16 cellular contexts compared by ENCODE assay signal in the genomic region with DNA sequence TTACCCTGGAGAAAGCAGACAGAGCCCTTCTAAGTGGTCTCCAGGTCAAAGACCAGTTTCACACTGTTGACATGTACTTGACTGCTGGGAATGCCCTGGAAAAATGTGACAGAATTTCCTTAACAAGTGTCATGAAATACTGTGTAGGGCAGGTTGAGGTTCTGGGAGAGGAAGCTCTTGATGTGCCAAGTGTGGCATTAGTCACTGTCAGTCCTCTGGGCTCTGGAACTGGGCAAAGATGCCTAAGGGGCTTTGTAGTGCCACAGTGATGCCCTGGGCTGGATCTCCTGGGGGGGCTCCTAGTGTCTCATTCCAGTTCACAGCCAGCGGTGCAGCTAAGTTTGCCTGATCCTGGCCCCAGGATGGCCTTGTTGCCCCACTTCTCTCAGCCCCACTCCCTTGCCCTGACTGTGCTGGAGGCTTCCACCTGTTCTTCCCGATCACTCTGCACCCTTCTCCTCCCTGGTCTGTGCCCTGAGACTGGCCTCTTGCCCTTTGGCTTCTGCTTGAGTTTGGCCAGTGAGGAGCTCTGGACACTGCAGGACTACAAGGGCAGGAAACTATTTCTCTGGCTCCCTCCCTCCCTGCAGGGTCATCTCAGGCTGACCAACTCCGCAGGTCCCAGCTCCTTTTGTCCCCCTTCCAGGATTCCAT. TPM values are rescaled to one million over a fixed set of nuclear protein-coding genes. Genes with fewer than 3 reads are reported as not detected.
A peak's percentile ranks its signal among the peaks of the same experiment; 100 is the strongest.
DNase-seq lines count a peak whose midpoint lies in the region; ATAC-seq and TF ChIP-seq lines count a peak whose summit lies in the region.
"Had no signal": no experiment of that assay in that cellular context is flagged by ENCODE, and none has a peak within 500 bp of the region (broad histone marks: within the 10 kb centered on the region; RNA-seq: fewer than 3 reads in every experiment).

No MANE protein-coding gene starts in this region.

- no peak for TF ChIP-seq POLR2A in suprapubic skin (IDR thresholded peaks at IDR 0.05)

- peak; percentile 52 for ATAC-seq in left lobe of liver
- peak in 3 of 4 donors; percentile 85 to 97 (median 92) for ATAC-seq in psoas muscle
- no peak for ATAC-seq in HG03439 (IDR thresholded peaks at IDR 0.05; ENCODE audit: unreplicated experiment)
- ATAC-seq: A549; CD8-positive, alpha-beta T cell had no signal

- H3K36me3 ChIP-seq in MG63 (no peaks in the 10 kb centered on the region), psoas muscle (ENCODE audit: insufficient read depth in 1 of 2, low read depth in 1 of 2) (no peaks in the 10 kb centered on the region), suprapubic skin (no peaks in the 10 kb centered on the region)
- H3K36me3 ChIP-seq: BE2C, HAP-1 had no signal

- H3K27me3 ChIP-seq in MG63 (no peaks in the 10 kb centered on the region), psoas muscle (ENCODE audit: insufficient read depth in 3 of 3, low read length in 2 of 3) (no peaks in the 10 kb centered on the region), suprapubic skin (no peaks in the 10 kb centered on the region)
- H3K27me3 ChIP-seq: BE2C had no signal

- peak overlapping the region; percentile 46 for H3K27ac ChIP-seq in psoas muscle
- no peak overlapping the region for H3K27ac ChIP-seq in suprapubic skin
- H3K27ac ChIP-seq: A549 had no signal

- no peak for TF ChIP-seq EP300 in suprapubic skin (IDR thresholded peaks at IDR 0.05)

- H3K9me3 ChIP-seq in MG63 (no peaks in the 10 kb centered on the region), psoas muscle (no peaks in the 10 kb centered on the region), suprapubic skin (no peaks in the 10 kb centered on the region)
- H3K9me3 ChIP-seq: A549, BE2C, HAP-1 had no signal

- H3K4me1 ChIP-seq in psoas muscle: no peaks in the 10 kb centered on the region
- H3K4me1 ChIP-seq in suprapubic skin: no peaks in the 10 kb centered on the region
- H3K4me1 ChIP-seq: A549 had no signal

- 21 to 35% (median 33%) methylated on average over 3 of the region's 3 CpGs for WGBS in psoas muscle, 3 donors
- 73% methylated on average over 1 of the region's 3 CpGs for WGBS in suprapubic skin

- TF ChIP-seq CTCF in psoas muscle (IDR thresholded peaks at IDR 0.05) (no peak), suprapubic skin (IDR thresholded peaks at IDR 0.05) (no peak)

- no peak overlapping the region for H3K4me3 ChIP-seq in MG63
- H3K4me3 ChIP-seq in psoas muscle: no peak overlapping the region
- no peak overlapping the region for H3K4me3 ChIP-seq in suprapubic skin
- H3K4me3 ChIP-seq: A549, HAP-1 had no signal

- intact Hi-C loops in psoas muscle (cut with DNase I): no loop called here

- DNase-seq in MG63 (peak; percentile 4), left lobe of liver (ENCODE audit: low spot score) (no peak), psoas muscle (peak in 1 of 2 donors; percentile 79), suprapubic skin (ENCODE audit: low spot score in 2 of 2) (no peak), dermis blood vessel endothelial cell (no peak)
- DNase-seq: BE2C; CD8-positive, alpha-beta T cell; COR-L47; DMS153; DMS79 treated with DMSO at 0.1 percent for 48 hours; GOT3 had no signal

RNA-seq across cellular contexts. Expression of a gene that starts 27.0 kb away (rescaled TPM):
- not detected in 2 replicates for total RNA-seq in MG63 (2014; rRNA removed; shearing (Covaris generic); ENCODE audit: low replicate concordance)
- total RNA-seq in left lobe of liver (2.1 TPM), psoas muscle (1 to 10 TPM; 1.5 to 2.5 (median 2.1) TPM), suprapubic skin (1 to 10 TPM in 2 of 4 donors, under 1 TPM in 2; 0.30 to 5.2 (median 1.1) TPM), dermis blood vessel endothelial cell (139 and 228 TPM in 2 replicates)
- polyA plus RNA-seq in psoas muscle: 1 to 10 TPM; 1.1 to 1.6 (median 1.3) TPM
- total RNA-seq: CD8-positive, alpha-beta T cell; HT1080 had no signal
- polyA plus RNA-seq: A549, AG04450 had no signal

Comparison
In these comparisons a context has a peak if more than half of its experiments do, and no peak if none do; other contexts are left out.
1. RNA of a gene that starts 27.0 kb away (total RNA-seq): 139 to 228 TPM in dermis blood vessel endothelial cell; 1.5 to 2.5 TPM in psoas muscle, 2.1 TPM in left lobe of liver (single experiment), 0.30 to 5.2 TPM in suprapubic skin and not detected in MG63; every median in the first group is over 10 times any median in the second.